In genomic region chr22:40002935-40003715, GRCh38 we compare ENCODE assay signal across 15 cellular contexts. TPM values are rescaled to one million over a fixed set of nuclear protein-coding genes. Genes with fewer than 3 reads are reported as not detected.
"Had no signal": no experiment of that assay in that cellular context is flagged by ENCODE, and none has a peak within 500 bp of the region (broad histone marks: within the 10 kb centered on the region; RNA-seq: fewer than 3 reads in every experiment).

No MANE protein-coding gene starts in this region.

- H3K36me3 ChIP-seq: brain microvascular endothelial cell, uterus had no signal

- H3K4me2 ChIP-seq: hepatocyte, smooth muscle cell had no signal

- H3K9me3 Mint-ChIP-seq: activated CD4-positive, alpha-beta memory T cell treated with anti-CD3 and anti-CD28 coated beads for 36 hours; activated T-cell treated with anti-CD3 and anti-CD28 coated beads, Interleukin-2, amount 50 U/mL, for 4 hours; dendritic cell treated with granulocyte-macrophage colony-stimulating factor and Interleukin-4, amounts not matched to agents 40 ng/mL and 50 ng/mL, for 4 days; effector memory CD8-positive, alpha-beta T cell had no signal

- H3K4me3 ChIP-seq: hepatocyte, smooth muscle cell, uterus had no signal

- DNase-seq: activated CD4-positive, alpha-beta memory T cell treated with anti-CD3 and anti-CD28 coated beads for 36 hours; activated CD4-positive, alpha-beta T cell treated with anti-CD3 and anti-CD28 coated beads for 1 hour; activated effector memory CD4-positive, alpha-beta T cell treated with anti-CD3 and anti-CD28 coated beads, Interleukin-2, amount 50 U/mL, for 16 hours; activated T-cell treated with anti-CD3 and anti-CD28 coated beads, Interleukin-2, amount 50 U/mL, for 4 hours; brain microvascular endothelial cell; effector memory CD8-positive, alpha-beta T cell; kidney glomerular epithelial cell; right cardiac atrium; uterus had no signal

- H3K27ac Mint-ChIP-seq: activated CD4-positive, alpha-beta memory T cell treated with anti-CD3 and anti-CD28 coated beads for 36 hours; activated naive CD8-positive, alpha-beta T cell; dendritic cell treated with granulocyte-macrophage colony-stimulating factor and Interleukin-4, amounts not matched to agents 40 ng/mL and 50 ng/mL, for 4 days; effector memory CD8-positive, alpha-beta T cell had no signal

- H3K4me1 ChIP-seq: uterus had no signal

- H3K27me3 ChIP-seq: hepatocyte, uterus had no signal

- H3K36me3 Mint-ChIP-seq: activated CD4-positive, alpha-beta memory T cell treated with anti-CD3 and anti-CD28 coated beads for 36 hours; activated naive CD8-positive, alpha-beta T cell had no signal

- H3K9me3 ChIP-seq: uterus had no signal

- H3K4me3 Mint-ChIP-seq: activated CD4-positive, alpha-beta memory T cell treated with anti-CD3 and anti-CD28 coated beads for 36 hours; activated naive CD8-positive, alpha-beta T cell; activated T-cell treated with anti-CD3 and anti-CD28 coated beads, Interleukin-2, amount 50 U/mL, for 4 hours; dendritic cell treated with granulocyte-macrophage colony-stimulating factor and Interleukin-4, amounts not matched to agents 40 ng/mL and 50 ng/mL, for 4 days; effector memory CD8-positive, alpha-beta T cell had no signal

- ATAC-seq: activated T-cell treated with anti-CD3 and anti-CD28 coated beads, Interleukin-2, amount 50 U/mL, for 4 hours; effector memory CD8-positive, alpha-beta T cell; right cardiac atrium had no signal

- H3K27me3 Mint-ChIP-seq: activated naive CD8-positive, alpha-beta T cell had no signal

- H3K27ac ChIP-seq: brain microvascular endothelial cell, hepatocyte, uterus had no signal

- H2AFZ ChIP-seq: hepatocyte had no signal

RNA-seq across cellular contexts. Expression of gene TMA7B, which starts 42.9 kb away (rescaled TPM):
- total RNA-seq: epithelial cell of proximal tubule, hepatocyte, mesenteric fat pad, smooth muscle cell, uterus had no signal
- polyA plus RNA-seq: hepatocyte, smooth muscle cell had no signal
